In genomic region chr1:24714859-24715520, GRCh38 we compare ENCODE assay signal across 9 cellular contexts. TPM values are rescaled to one million over a fixed set of nuclear protein-coding genes. Genes with fewer than 3 reads are reported as not detected.
A peak's percentile ranks its signal among the peaks of the same experiment; 100 is the strongest.
DNase-seq lines count a peak whose midpoint lies in the region; ATAC-seq and TF ChIP-seq lines count a peak whose summit lies in the region.
"Had no signal": no experiment of that assay in that cellular context is flagged by ENCODE, and none has a peak within 500 bp of the region (broad histone marks: within the 10 kb centered on the region; RNA-seq: fewer than 3 reads in every experiment).

No MANE protein-coding gene starts in this region.

- H3K36me3 ChIP-seq in ascending aorta: no peaks in the 10 kb centered on the region
- H3K36me3 ChIP-seq in lower lobe of right lung: no peaks in the 10 kb centered on the region

- H3K4me3 ChIP-seq in ascending aorta (no peak overlapping the region), lower lobe of right lung (no peak overlapping the region)

- TF ChIP-seq CTCF in ascending aorta (IDR thresholded peaks at IDR 0.05): no peak
- no peak for TF ChIP-seq CTCF in lower lobe of right lung (IDR thresholded peaks at IDR 0.05)

- no peak overlapping the region for H3K4me3 Mint-ChIP-seq in stimulated activated naive CD8-positive, alpha-beta T cell treated with anti-CD3 and anti-CD28 coated beads, Interleukin-15, amount 100 ng/mL, for 72 hours

- H3K27me3 ChIP-seq in ascending aorta: no peaks in the 10 kb centered on the region
- H3K27me3 ChIP-seq in layer of hippocampus (ENCODE audit: control insufficient read depth, insufficient read depth, low read length): no peaks in the 10 kb centered on the region
- H3K27me3 ChIP-seq in lower lobe of right lung (ENCODE audit: low read depth): no peaks in the 10 kb centered on the region

- peaks cover 9% of the 10 kb centered on the region for H3K4me1 Mint-ChIP-seq in stimulated activated naive CD8-positive, alpha-beta T cell treated with anti-CD3 and anti-CD28 coated beads, Interleukin-15, amount 100 ng/mL, for 72 hours

- H3K27ac Mint-ChIP-seq in stimulated activated naive CD8-positive, alpha-beta T cell treated with anti-CD3 and anti-CD28 coated beads, Interleukin-15, amount 100 ng/mL, for 72 hours: peak overlapping the region in 1 of 2 donors; percentile 13

- peak; percentile 34 for DNase-seq in activated naive CD4-positive, alpha-beta T cell treated with Interleukin-2 at 50 U/mL for 16 hours
- no peak for DNase-seq in activated naive CD4-positive, alpha-beta T cell treated with anti-CD3 and anti-CD28 coated beads, Interleukin-2, amount 50 U/mL, for 16 hours
- DNase-seq in ascending aorta (ENCODE audit: low spot score in 2 of 2) (peak; percentile 23 to 86), cerebellum (ENCODE audit: low spot score) (no peak), ecto neural progenitor cell (ENCODE audit: low spot score) (no peak), lower lobe of right lung (no peak)
- no peak for DNase-seq in stimulated activated naive CD8-positive, alpha-beta T cell treated with anti-CD3 and anti-CD28 coated beads, Interleukin-15, amount 100 ng/mL, for 72 hours
- DNase-seq: central memory CD4-positive, alpha-beta T cell had no signal

- intact Hi-C loops in ascending aorta (cut with DNase I) (no loop called here), lower lobe of right lung (cut with DNase I) (no loop called here)

- H3K27ac ChIP-seq in ascending aorta (peak overlapping the region; percentile 54 to 76), layer of hippocampus (ENCODE audit: low read depth, low read length) (peak overlapping the region; percentile 94), lower lobe of right lung (no peak overlapping the region)

- no peaks in the 10 kb centered on the region for H3K27me3 Mint-ChIP-seq in stimulated activated naive CD8-positive, alpha-beta T cell treated with anti-CD3 and anti-CD28 coated beads, Interleukin-15, amount 100 ng/mL, for 72 hours

- H3K9me3 Mint-ChIP-seq in stimulated activated naive CD8-positive, alpha-beta T cell treated with anti-CD3 and anti-CD28 coated beads, Interleukin-15, amount 100 ng/mL, for 72 hours: no peaks in the 10 kb centered on the region

- peak; percentile 55 for ATAC-seq in stimulated activated naive CD8-positive, alpha-beta T cell treated with anti-CD3 and anti-CD28 coated beads, Interleukin-15, amount 100 ng/mL, for 72 hours
- ATAC-seq in lower lobe of right lung: no peak

- H3K9me3 ChIP-seq in ascending aorta (no peaks in the 10 kb centered on the region), lower lobe of right lung (no peaks in the 10 kb centered on the region)

- H3K4me1 ChIP-seq in ascending aorta: peaks cover 11 to 15% of the 10 kb centered on the region in 2 donors
- H3K4me1 ChIP-seq in lower lobe of right lung: peaks cover 27% of the 10 kb centered on the region

RNA-seq across cellular contexts. Expression of gene CLIC4, which starts 30.3 kb away (rescaled TPM):
- total RNA-seq in ascending aorta (494 TPM), cerebellum (76.4 TPM), lower lobe of right lung (169 TPM)

Comparison
In these comparisons a context has a peak if more than half of its experiments do, and no peak if none do; other contexts are left out.
1. DNase-seq: peak in activated naive CD4-positive, alpha-beta T cell treated with Interleukin-2 at 50 U/mL for 16 hours (single experiment) and ascending aorta (2 of 2); none in activated naive CD4-positive, alpha-beta T cell treated with anti-CD3 and anti-CD28 coated beads, Interleukin-2, amount 50 U/mL, for 16 hours (single experiment), stimulated activated naive CD8-positive, alpha-beta T cell treated with anti-CD3 and anti-CD28 coated beads, Interleukin-15, amount 100 ng/mL, for 72 hours (0 of 2), cerebellum (single experiment), ecto neural progenitor cell (single experiment) and lower lobe of right lung (single experiment).